In the genomic region with DNA sequence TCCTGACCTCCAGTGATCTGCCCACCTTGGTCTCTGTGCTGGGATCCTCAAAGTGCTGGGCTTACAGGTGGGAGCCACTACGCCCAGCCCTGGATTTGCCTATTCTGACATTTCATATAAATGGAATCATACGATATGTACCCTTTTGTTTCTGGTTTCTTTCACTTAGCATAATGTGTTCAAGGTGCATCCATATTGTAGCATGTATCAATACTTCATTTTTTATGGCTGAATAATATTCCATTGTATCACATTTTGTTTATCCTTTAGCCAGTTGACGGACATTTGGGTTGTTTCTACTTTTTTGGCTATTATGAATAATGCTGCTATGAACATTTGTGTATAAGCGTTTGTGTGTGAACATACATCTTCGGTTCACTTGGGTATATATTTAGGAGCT, we compare ENCODE assay signal across 17 cellular contexts. TPM values are rescaled to one million over a fixed set of nuclear protein-coding genes. Genes with fewer than 3 reads are reported as not detected.
DNase-seq lines count a peak whose midpoint lies in the region; ATAC-seq, FAIRE-seq and TF ChIP-seq lines count a peak whose summit lies in the region.
"Had no signal": no experiment of that assay in that cellular context is flagged by ENCODE, and none has a peak within 500 bp of the region (broad histone marks: within the 10 kb centered on the region; RNA-seq: fewer than 3 reads in every experiment).

No MANE protein-coding gene starts in this region.

- H3K36me3 ChIP-seq in BLaER1 (no peaks in the 10 kb centered on the region), Panc1 (ENCODE audit: control insufficient read depth, insufficient read depth, low read length) (no peaks in the 10 kb centered on the region), K562 (ENCODE audit: control insufficient read depth, insufficient read depth, low read length) (no peaks in the 10 kb centered on the region), suprapubic skin (no peaks in the 10 kb centered on the region)
- H3K36me3 ChIP-seq: SJSA1 had no signal

- POLR2A ChIA-PET in Panc1 (lab: Charles Lee), result no interaction called here
- POLR2A ChIA-PET in K562 (lab: Yijun Ruan, JAX), result no interaction called here

- H3K27ac ChIP-seq in BLaER1 (no peak overlapping the region), Panc1 (ENCODE audit: low read length) (peak overlapping the region; percentile 93; the same call in 1 of the 2 replicates), K562 (ENCODE audit: extremely low read depth, low read depth, low read length) (no peak overlapping the region), suprapubic skin (no peak overlapping the region)
- H3K27ac ChIP-seq: C4-2B, SJSA1 had no signal

- no peaks in the 10 kb centered on the region for H3K9me1 ChIP-seq in K562 (ENCODE audit: control insufficient read depth, insufficient read depth, low read length)

- H3K4me1 Mint-ChIP-seq in activated T-cell treated with anti-CD3 and anti-CD28 coated beads, Interleukin-2, amount 50 U/mL, for 72 hours (ENCODE audit: low read depth), result peaks cover 77% of the 10 kb centered on the region
- H3K4me1 Mint-ChIP-seq in activated T-cell treated with anti-CD3 and anti-CD28 coated beads, Interleukin-2, amount 50 U/mL, for 4 hours (ENCODE audit: low read depth), result peaks cover 24% of the 10 kb centered on the region

- H4K20me1 ChIP-seq in BLaER1 (no peaks in the 10 kb centered on the region), K562 (replicated peaks; ENCODE audit: control insufficient read depth, insufficient read depth, low read length) (no peaks in the 10 kb centered on the region)

- CTCF ChIA-PET in Panc1 (lab: Charles Lee), result no interaction called here
- CTCF ChIA-PET in K562 (lab: Yijun Ruan, JAX; ENCODE audit: low intra/inter-chr PET ratio), result no interaction called here

- no peak for ATAC-seq in activated T-cell treated with anti-CD3 and anti-CD28 coated beads, Interleukin-2, amount 50 U/mL, for 72 hours (replicated peaks in 1 of 2)
- ATAC-seq in activated T-cell treated with anti-CD3 and anti-CD28 coated beads, Interleukin-2, amount 50 U/mL, for 4 hours, result no peak
- no peak for ATAC-seq in Panc1
- ATAC-seq in K562, result no peak

- TF ChIP-seq CTCF in Panc1 (IDR thresholded peaks at IDR 0.05) (no peak), K562 (IDR thresholded peaks at IDR 0.05 in 2 of 3, conservative IDR thresholded peaks at IDR 0.05 in 1 of 3; ENCODE audit: insufficient read depth in 2 of 3, low read depth in 1 of 3, low read length in 3 of 3) (no peak), suprapubic skin (IDR thresholded peaks at IDR 0.05) (no peak)

- 45% methylated on average over 5 of the region's 5 CpGs for WGBS in K562 (ENCODE audit: insufficient coverage, low coverage, missing lambda C conversion rate)
- 92% methylated on average over 5 of the region's 5 CpGs for WGBS in suprapubic skin

- no peaks in the 10 kb centered on the region for H3K9me3 Mint-ChIP-seq in activated T-cell treated with anti-CD3 and anti-CD28 coated beads, Interleukin-2, amount 50 U/mL, for 72 hours
- no peaks in the 10 kb centered on the region for H3K9me3 Mint-ChIP-seq in activated T-cell treated with anti-CD3 and anti-CD28 coated beads, Interleukin-2, amount 50 U/mL, for 4 hours
- H3K9me3 Mint-ChIP-seq: H9 had no signal

- H3K36me3 Mint-ChIP-seq in activated T-cell treated with anti-CD3 and anti-CD28 coated beads, Interleukin-2, amount 50 U/mL, for 72 hours (ENCODE audit: insufficient read depth in 2 of 2), result no peaks in the 10 kb centered on the region
- no peaks in the 10 kb centered on the region for H3K36me3 Mint-ChIP-seq in activated T-cell treated with anti-CD3 and anti-CD28 coated beads, Interleukin-2, amount 50 U/mL, for 4 hours (ENCODE audit: insufficient read depth)

- no peak for TF ChIP-seq RAD21 in K562 (CRISPR knock-in tag; conservative IDR thresholded peaks at IDR 0.05 in 1 of 2, IDR thresholded peaks at IDR 0.05 in 1 of 2)

- no peak overlapping the region for H3K4me3 ChIP-seq in BLaER1
- no peak overlapping the region for H3K4me3 ChIP-seq in Panc1 (ENCODE audit: low read depth in 2 of 2, low read length in 2 of 2)
- H3K4me3 ChIP-seq in K562, result no peak overlapping the region
- H3K4me3 ChIP-seq in suprapubic skin, result no peak overlapping the region
- H3K4me3 ChIP-seq: SJSA1 had no signal

- H3K27ac Mint-ChIP-seq in activated T-cell treated with anti-CD3 and anti-CD28 coated beads, Interleukin-2, amount 50 U/mL, for 72 hours, result no peak overlapping the region

- intact Hi-C loops in Panc1 (cut with micrococcal nuclease; ENCODE audit: unreplicated experiment), result no loop called here
- intact Hi-C loops in K562 (cut with micrococcal nuclease), result no loop called here
- intact Hi-C loops in posterior cingulate gyrus (cut with DNase I), result no loop called here

- in situ Hi-C loops in Panc1 (cut with HindIII; ENCODE audit: low pct_unique_long_range_greater_than_20kb, low sequenced_read_pairs), result no loop called here
- in situ Hi-C loops in K562 (cut with MboI), result no loop called here

- H3K27me3 ChIP-seq in BLaER1 (no peaks in the 10 kb centered on the region), Panc1 (ENCODE audit: control insufficient read depth, insufficient read depth, low read length) (no peaks in the 10 kb centered on the region), K562 (ENCODE audit: control insufficient read depth in 2 of 2, insufficient read depth in 2 of 2, low read length in 2 of 2) (no peaks in the 10 kb centered on the region), suprapubic skin (no peaks in the 10 kb centered on the region)
- H3K27me3 ChIP-seq: SJSA1 had no signal

- no peak for DNase-seq in activated T-cell treated with anti-CD3 and anti-CD28 coated beads, Interleukin-2, amount 50 U/mL, for 72 hours
- DNase-seq in activated T-cell treated with anti-CD3 and anti-CD28 coated beads, Interleukin-2, amount 50 U/mL, for 4 hours, result no peak
- DNase-seq in Panc1 (ENCODE audit: low read depth, low spot score) (no peak), K562 (ENCODE audit: extremely low read depth in 1 of 4, low spot score in 3 of 4) (no peak), suprapubic skin (ENCODE audit: low spot score in 2 of 2) (no peak), inferior parietal cortex (ENCODE audit: extremely low spot score) (no peak), posterior cingulate gyrus (no peak)
- DNase-seq: DMS79, H9, NCI-H1048, NCI-H1436, NCI-H1930, NCI-H226, NCI-H524 had no signal

- BruUV-seq in Panc1 (replicated peaks; lab: Mats Ljungman, UMichigan), result no TSS peak
- no TSS peak for BruUV-seq in K562 (replicated peaks; lab: Mats Ljungman, UMichigan)

- peak overlapping the region; percentile 42 for H3K4me2 ChIP-seq in BLaER1
- no peak overlapping the region for H3K4me2 ChIP-seq in K562 (ENCODE audit: insufficient read depth, low read length)

- H3K4me3 Mint-ChIP-seq in activated T-cell treated with anti-CD3 and anti-CD28 coated beads, Interleukin-2, amount 50 U/mL, for 72 hours, result peak overlapping the region; percentile 39 to 51
- no peak overlapping the region for H3K4me3 Mint-ChIP-seq in activated T-cell treated with anti-CD3 and anti-CD28 coated beads, Interleukin-2, amount 50 U/mL, for 4 hours
- H3K4me3 Mint-ChIP-seq: H9 had no signal

- peaks cover 3% of the 10 kb centered on the region for H3K79me2 ChIP-seq in K562 (ENCODE audit: control insufficient read depth, insufficient read depth, low read length)

- H3K4me1 ChIP-seq in BLaER1, result peaks cover 28% of the 10 kb centered on the region
- H3K4me1 ChIP-seq in Panc1 (ENCODE audit: control insufficient read depth, insufficient read depth, low read length), result peaks cover 35% of the 10 kb centered on the region
- H3K4me1 ChIP-seq in K562 (replicated peaks in 1 of 2; ENCODE audit: control insufficient read depth in 2 of 2, insufficient read depth in 2 of 2, low read length in 2 of 2), result peaks cover 17 to 21% of the 10 kb centered on the region in 2 experiments; a peak in 4 of 5 replicates
- H3K4me1 ChIP-seq in suprapubic skin, result peaks cover 25% of the 10 kb centered on the region

- H3K9me3 ChIP-seq in BLaER1 (no peaks in the 10 kb centered on the region), Panc1 (ENCODE audit: control insufficient read depth, insufficient read depth, low read depth, low read length) (no peaks in the 10 kb centered on the region), K562 (replicated peaks; ENCODE audit: control insufficient read depth, insufficient read depth, low read depth, low read length) (no peaks in the 10 kb centered on the region), suprapubic skin (no peaks in the 10 kb centered on the region)
- H3K9me3 ChIP-seq: SJSA1 had no signal

- peaks cover 11% of the 10 kb centered on the region for H3K27me3 Mint-ChIP-seq in activated T-cell treated with anti-CD3 and anti-CD28 coated beads, Interleukin-2, amount 50 U/mL, for 72 hours (ENCODE audit: low read depth)
- H3K27me3 Mint-ChIP-seq in activated T-cell treated with anti-CD3 and anti-CD28 coated beads, Interleukin-2, amount 50 U/mL, for 4 hours (ENCODE audit: low read depth), result no peaks in the 10 kb centered on the region

- TF ChIP-seq EP300 in K562 (IDR thresholded peaks at IDR 0.05; ENCODE audit: low read length) (no peak), suprapubic skin (IDR thresholded peaks at IDR 0.05) (no peak)

- no peak overlapping the region for H2AFZ ChIP-seq in K562 (ENCODE audit: low read depth, low read length)

- H3K9ac ChIP-seq in BLaER1 (no peak overlapping the region), K562 (ENCODE audit: insufficient read depth in 1 of 2, low read depth in 2 of 2, low read length in 2 of 2) (no peak overlapping the region)

- TF ChIP-seq POLR2A in K562 (conservative IDR thresholded peaks at IDR 0.05) (no peak), suprapubic skin (IDR thresholded peaks at IDR 0.05) (no peak)

- no peak for FAIRE-seq in K562 (lab: Jason Lieb, UNC)

RNA-seq across cellular contexts. Expression of a gene that starts 4.8 kb away (rescaled TPM):
- total RNA-seq in activated T-cell treated with anti-CD3 and anti-CD28 coated beads, Interleukin-2, amount 50 U/mL, for 72 hours, result 10 to 100 TPM; 42.7 to 59.9 TPM
- total RNA-seq in activated T-cell treated with anti-CD3 and anti-CD28 coated beads, Interleukin-2, amount 50 U/mL, for 4 hours, result 10 to 100 TPM; 18.4 to 26.6 (median 23.7) TPM
- total RNA-seq in Panc1 (2021; ENCODE audit: unreplicated experiment), result 70.8 TPM
- polyA plus RNA-seq in Panc1 (2012; ENCODE audit: insufficient read length), result 67.0 TPM
- total RNA-seq in K562 (2011; cell fraction: chromatin; rRNA removed; ENCODE audit: low replicate concordance), result 42.5 and 74.9 TPM in 2 replicates
- total RNA-seq in K562 (2011; cell fraction: nucleolus; rRNA removed), result 69.3 and 79.4 TPM in 2 replicates
- 70.7 and 78.6 TPM in 2 replicates for total RNA-seq in K562 (2011; cell fraction: nucleoplasm; rRNA removed)
- 8.3 and 14.2 TPM in 2 replicates for total RNA-seq in K562 (2014; rRNA removed)
- 14.5 and 16.7 TPM in 2 replicates for total RNA-seq in K562 (2014; rRNA removed; fragmentation: Illumina TruSeq; extraction: Trizol)
- total RNA-seq in K562 (2015; rRNA removed; fragmentation: Illumina TruSeq; extraction: Trizol), result 23.0 and 23.5 TPM in 2 replicates
- 10.5 and 10.7 TPM in 2 replicates for total RNA-seq in K562 (2021)
- polyA plus RNA-seq in K562 (2011; rRNA removed), result 71.8 and 102 TPM in 2 replicates
- 68.1 and 117 TPM in 2 replicates for polyA plus RNA-seq in K562 (2011; cell fraction: cytosol; rRNA removed)
- 37.3 and 64.2 TPM in 2 replicates for polyA plus RNA-seq in K562 (2011; cell fraction: nucleus; rRNA removed)
- 13.2 and 14.2 TPM in 2 replicates for polyA plus RNA-seq in K562 (2012)
- 18.9 and 26.0 TPM in 2 replicates for polyA plus RNA-seq in K562 (2014; fragmentation: Illumina TruSeq; extraction: Trizol)
- 10 to 100 TPM; 28.6 to 40.5 TPM for polyA plus RNA-seq in K562 (2014; fragmentation: Nextera tagmentation; extraction: Ambion mirVana)
- 16.4 and 25.5 TPM in 2 replicates for polyA plus RNA-seq in K562 (2014; rRNA removed)
- polyA minus RNA-seq in K562 (2011; rRNA and poly(A)+ RNA removed), result 29.9 and 51.9 TPM in 2 replicates
- 11.6 and 15.9 TPM in 2 replicates for polyA minus RNA-seq in K562 (2011; cell fraction: cytosol; rRNA and poly(A)+ RNA removed)
- polyA minus RNA-seq in K562 (2011; cell fraction: nucleus; rRNA and poly(A)+ RNA removed), result 19.5 and 63.9 TPM in 2 replicates
- 10 to 100 TPM; 16.0 to 35.8 (median 32.8) TPM for total RNA-seq in suprapubic skin

RNA-seq across cellular contexts. Expression of a gene that starts 25.6 kb away (rescaled TPM):
- 10 to 100 TPM; 33.9 to 35.9 TPM for total RNA-seq in activated T-cell treated with anti-CD3 and anti-CD28 coated beads, Interleukin-2, amount 50 U/mL, for 72 hours
- 10 to 100 TPM; 68.5 to 74.2 (median 73.7) TPM for total RNA-seq in activated T-cell treated with anti-CD3 and anti-CD28 coated beads, Interleukin-2, amount 50 U/mL, for 4 hours
- total RNA-seq in Panc1 (2021; ENCODE audit: unreplicated experiment), result 43.6 TPM
- 17.4 TPM for polyA plus RNA-seq in Panc1 (2012; ENCODE audit: insufficient read length)
- total RNA-seq in K562 (2011; cell fraction: chromatin; rRNA removed; ENCODE audit: low replicate concordance), result 218 and 250 TPM in 2 replicates
- 132 and 144 TPM in 2 replicates for total RNA-seq in K562 (2011; cell fraction: nucleolus; rRNA removed)
- total RNA-seq in K562 (2011; cell fraction: nucleoplasm; rRNA removed), result 200 and 284 TPM in 2 replicates
- 46.9 and 75.6 TPM in 2 replicates for total RNA-seq in K562 (2014; rRNA removed)
- 73.2 and 84.9 TPM in 2 replicates for total RNA-seq in K562 (2014; rRNA removed; fragmentation: Illumina TruSeq; extraction: Trizol)
- 78.6 and 82.0 TPM in 2 replicates for total RNA-seq in K562 (2015; rRNA removed; fragmentation: Illumina TruSeq; extraction: Trizol)
- total RNA-seq in K562 (2021), result 62.8 and 64.9 TPM in 2 replicates
- polyA plus RNA-seq in K562 (2011; rRNA removed), result 47.4 and 79.2 TPM in 2 replicates
- 29.8 and 29.9 TPM in 2 replicates for polyA plus RNA-seq in K562 (2011; cell fraction: cytosol; rRNA removed)
- polyA plus RNA-seq in K562 (2011; cell fraction: nucleus; rRNA removed), result 24.4 and 35.3 TPM in 2 replicates
- polyA plus RNA-seq in K562 (2012), result 35.0 and 47.7 TPM in 2 replicates
- polyA plus RNA-seq in K562 (2014; fragmentation: Illumina TruSeq; extraction: Trizol), result 64.1 and 68.9 TPM in 2 replicates
- 10 to 100 TPM; 91.0 to 95.7 TPM for polyA plus RNA-seq in K562 (2014; fragmentation: Nextera tagmentation; extraction: Ambion mirVana)
- polyA plus RNA-seq in K562 (2014; rRNA removed), result 35.9 and 41.8 TPM in 2 replicates
- polyA minus RNA-seq in K562 (2011; rRNA and poly(A)+ RNA removed), result 88.7 and 120 TPM in 2 replicates
- 32.5 and 50.1 TPM in 2 replicates for polyA minus RNA-seq in K562 (2011; cell fraction: cytosol; rRNA and poly(A)+ RNA removed)
- polyA minus RNA-seq in K562 (2011; cell fraction: nucleus; rRNA and poly(A)+ RNA removed), result 47.7 and 57.1 TPM in 2 replicates
- total RNA-seq in suprapubic skin, result 10 to 100 TPM; 21.2 to 26.4 (median 22.7) TPM

RNA-seq across cellular contexts. Expression of a gene that starts 41.1 kb away (rescaled TPM):
- total RNA-seq in activated T-cell treated with anti-CD3 and anti-CD28 coated beads, Interleukin-2, amount 50 U/mL, for 72 hours, result 10 to 100 TPM; 39.5 to 41.3 TPM
- total RNA-seq in activated T-cell treated with anti-CD3 and anti-CD28 coated beads, Interleukin-2, amount 50 U/mL, for 4 hours, result 100 to 1,000 TPM in 2 of 3 donors, 10 to 100 TPM in 1; 88.4 to 110 (median 109) TPM
- 114 TPM for total RNA-seq in Panc1 (2021; ENCODE audit: unreplicated experiment)
- 176 TPM for polyA plus RNA-seq in Panc1 (2012; ENCODE audit: insufficient read length)
- total RNA-seq in K562 (2011; cell fraction: chromatin; rRNA removed; ENCODE audit: low replicate concordance), result 140 and 407 TPM in 2 replicates
- 199 and 212 TPM in 2 replicates for total RNA-seq in K562 (2011; cell fraction: nucleolus; rRNA removed)
- total RNA-seq in K562 (2011; cell fraction: nucleoplasm; rRNA removed), result 141 and 147 TPM in 2 replicates
- 86.8 and 118 TPM in 2 replicates for total RNA-seq in K562 (2014; rRNA removed)
- total RNA-seq in K562 (2014; rRNA removed; fragmentation: Illumina TruSeq; extraction: Trizol), result 29.0 and 42.9 TPM in 2 replicates
- 60.6 and 64.3 TPM in 2 replicates for total RNA-seq in K562 (2015; rRNA removed; fragmentation: Illumina TruSeq; extraction: Trizol)
- total RNA-seq in K562 (2021), result 118 TPM in 2 replicates
- 54.9 and 72.4 TPM in 2 replicates for polyA plus RNA-seq in K562 (2011; rRNA removed)
- polyA plus RNA-seq in K562 (2011; cell fraction: cytosol; rRNA removed), result 54.0 and 156 TPM in 2 replicates
- 208 and 316 TPM in 2 replicates for polyA plus RNA-seq in K562 (2011; cell fraction: nucleus; rRNA removed)
- 79.3 and 81.1 TPM in 2 replicates for polyA plus RNA-seq in K562 (2012)
- 59.8 and 76.3 TPM in 2 replicates for polyA plus RNA-seq in K562 (2014; fragmentation: Illumina TruSeq; extraction: Trizol)
- 1 to 10 TPM in 1 of 2 experiments, under 1 TPM in 1; 0.80 to 2.1 TPM for polyA plus RNA-seq in K562 (2014; fragmentation: Nextera tagmentation; extraction: Ambion mirVana)
- 84.7 and 89.0 TPM in 2 replicates for polyA plus RNA-seq in K562 (2014; rRNA removed)
- polyA minus RNA-seq in K562 (2011; rRNA and poly(A)+ RNA removed), result 24.1 and 78.3 TPM in 2 replicates
- 48.6 and 69.1 TPM in 2 replicates for polyA minus RNA-seq in K562 (2011; cell fraction: cytosol; rRNA and poly(A)+ RNA removed)
- polyA minus RNA-seq in K562 (2011; cell fraction: nucleus; rRNA and poly(A)+ RNA removed), result 81.0 and 88.0 TPM in 2 replicates
- total RNA-seq in suprapubic skin, result 10 to 100 TPM; 43.1 to 68.5 (median 47.4) TPM
